9 cellular contexts compared by ENCODE assay signal in the genomic region with DNA sequence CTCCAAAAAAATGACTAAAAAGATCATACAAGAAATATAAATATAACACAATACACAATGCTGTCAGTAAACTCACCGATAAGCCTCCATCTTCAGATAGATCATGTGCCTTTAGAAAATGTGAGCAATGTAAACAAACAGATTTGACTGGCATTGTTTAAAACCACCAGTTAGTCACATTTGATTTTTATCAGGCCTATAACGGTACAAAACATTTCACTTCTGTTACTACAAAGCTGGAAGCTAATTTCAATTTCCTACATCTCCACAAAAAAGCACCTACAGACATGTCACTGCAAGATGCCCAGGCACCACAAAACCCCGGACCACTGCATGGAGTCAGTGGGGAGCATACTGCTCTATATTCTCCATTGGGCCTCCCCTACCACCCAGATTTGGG. TPM values are rescaled to one million over a fixed set of nuclear protein-coding genes. Genes with fewer than 3 reads are reported as not detected.
A peak's percentile ranks its signal among the peaks of the same experiment; 100 is the strongest.
DNase-seq lines count a peak whose midpoint lies in the region; ATAC-seq, FAIRE-seq and TF ChIP-seq lines count a peak whose summit lies in the region.
"Had no signal": no experiment of that assay in that cellular context is flagged by ENCODE, and none has a peak within 500 bp of the region (broad histone marks: within the 10 kb centered on the region; RNA-seq: fewer than 3 reads in every experiment).

No MANE protein-coding gene starts in this region.

- no peaks in the 10 kb centered on the region for H3K27me3 ChIP-seq in esophagus (ENCODE audit: control insufficient read depth in 1 of 2, insufficient read depth in 2 of 2, low read length in 2 of 2)
- no peaks in the 10 kb centered on the region for H3K27me3 ChIP-seq in sigmoid colon

- H3K27me3 Mint-ChIP-seq in nephron progenitor cell (ENCODE audit: low read depth, poor library complexity) = peaks cover 3% of the 10 kb centered on the region

- no peak for TF ChIP-seq POLR2A in sigmoid colon (IDR thresholded peaks at IDR 0.05)

- TF ChIP-seq EP300 in sigmoid colon (IDR thresholded peaks at IDR 0.05) = no peak

- FAIRE-seq in D721Med (lab: Jason Lieb, UNC) = no peak

- H3K4me3 ChIP-seq in esophagus (ENCODE audit: low read depth in 1 of 2, low read length in 2 of 2) = no peak overlapping the region
- no peak overlapping the region for H3K4me3 ChIP-seq in sigmoid colon

- intact Hi-C loops in sigmoid colon (cut with DNase I) = loop anchor here (2.0 to 5.0 kb wide), 3 partner anchors 18 to 278 kb away; partner anchors contain the start of gene SGMS1

- H3K4me1 Mint-ChIP-seq in nephron progenitor cell = peaks cover 18% of the 10 kb centered on the region

- H3K4me1 ChIP-seq in esophagus (ENCODE audit: control insufficient read depth in 2 of 2, insufficient read depth in 2 of 2, low read length in 1 of 2) = peaks cover 6% of the 10 kb centered on the region in 2 donors
- peaks cover 0 to 68% (median 54%) of the 10 kb centered on the region in 4 donors for H3K4me1 ChIP-seq in sigmoid colon

- DNase-seq in RPMI7951 (ENCODE audit: low read depth) (peak; percentile 47), sigmoid colon (no peak), islet precursor cell (no peak), D721Med (ENCODE audit: insufficient read length, low spot score) (no peak), nephron progenitor cell (no peak)
- DNase-seq: caudate nucleus had no signal

- H3K27ac ChIP-seq in esophagus (ENCODE audit: low read depth in 2 of 2, low read length in 1 of 2) (peak overlapping the region; percentile 21 to 68), sigmoid colon (peak overlapping the region; percentile 55 to 73 (median 70))

- TF ChIP-seq CTCF in sigmoid colon (IDR thresholded peaks at IDR 0.05) = no peak
- TF ChIP-seq CTCF in D721Med (IDR thresholded peaks at IDR 0.05; ENCODE audit: insufficient read depth, missing control alignments) = no peak
- TF ChIP-seq CTCF in nephron progenitor cell (IDR thresholded peaks at IDR 0.05) = no peak

- no peak overlapping the region for H3K4me3 Mint-ChIP-seq in nephron progenitor cell

- no peak overlapping the region for H3K27ac Mint-ChIP-seq in nephron progenitor cell

- 14 to 21% methylated on average over 3 of the region's 3 CpGs for WGBS in esophagus, 2 donors
- WGBS in sigmoid colon, 2 donors = 17 to 34% methylated on average over 3 of the region's 3 CpGs

- no peaks in the 10 kb centered on the region for H3K9me3 Mint-ChIP-seq in nephron progenitor cell

- H3K9me3 ChIP-seq in esophagus (ENCODE audit: control insufficient read depth in 2 of 2, insufficient read depth in 1 of 2, low read depth in 1 of 2, low read length in 1 of 2) (no peaks in the 10 kb centered on the region), sigmoid colon (no peaks in the 10 kb centered on the region)

- no peaks in the 10 kb centered on the region for H3K36me3 Mint-ChIP-seq in nephron progenitor cell (ENCODE audit: low read depth)

- H3K36me3 ChIP-seq in esophagus (ENCODE audit: control insufficient read depth in 2 of 2, insufficient read depth in 2 of 2, low read length in 1 of 2) (no peaks in the 10 kb centered on the region), sigmoid colon (no peaks in the 10 kb centered on the region)

- ATAC-seq in GM19395 (IDR thresholded peaks at IDR 0.05; ENCODE audit: unreplicated experiment) = peak; percentile 1
- no peak for ATAC-seq in GM18519 (IDR thresholded peaks at IDR 0.05; ENCODE audit: low FRiP score, unreplicated experiment)

RNA-seq across cellular contexts. Expression of gene SGMS1, which starts 18.9 kb away (rescaled TPM):
- 25.9 and 31.8 TPM in 2 replicates for total RNA-seq in RPMI7951 (2014; rRNA removed; shearing (Covaris generic))
- polyA plus RNA-seq in esophagus = 1 to 10 TPM; 5.4 to 7.9 TPM
- total RNA-seq in sigmoid colon = 10 to 100 TPM; 55.7 to 81.3 (median 62.3) TPM
- polyA plus RNA-seq in sigmoid colon = 1 to 10 TPM; 3.5 to 9.1 (median 3.6) TPM
